In genomic region chr3:46416134-46417119, GRCh38 we compare ENCODE assay signal across 15 cellular contexts.
A peak's percentile ranks its signal among the peaks of the same experiment; 100 is the strongest.
DNase-seq lines count a peak whose midpoint lies in the region; ATAC-seq and TF ChIP-seq lines count a peak whose summit lies in the region.
"Had no signal": no experiment of that assay in that cellular context is flagged by ENCODE, and none has a peak within 500 bp of the region (broad histone marks: within the 10 kb centered on the region; RNA-seq: fewer than 3 reads in every experiment).

No MANE protein-coding gene starts in this region.

- no peaks in the 10 kb centered on the region for H3K27me3 ChIP-seq in DND-41 (ENCODE audit: insufficient read depth, low read length, poor library complexity)
- H3K27me3 ChIP-seq: dorsolateral prefrontal cortex, sigmoid colon had no signal

- ATAC-seq in DND-41 (ENCODE audit: insufficient read depth, low read depth) (peak; percentile 50), GM18517 (IDR thresholded peaks at IDR 0.05; ENCODE audit: unreplicated experiment) (no peak), HG03196 (IDR thresholded peaks at IDR 0.05; ENCODE audit: unreplicated experiment) (no peak)
- ATAC-seq: lower lobe of right lung had no signal

- H3K36me3 ChIP-seq in DND-41 (ENCODE audit: insufficient read depth, low read length): no peaks in the 10 kb centered on the region
- H3K36me3 ChIP-seq: lower lobe of right lung, sigmoid colon had no signal

- H3K9me3 ChIP-seq in DND-41 (ENCODE audit: insufficient read depth, low read length, severe bottlenecking): no peaks in the 10 kb centered on the region
- H3K9me3 ChIP-seq: lower lobe of right lung, sigmoid colon had no signal

- H4K20me1 ChIP-seq in DND-41 (ENCODE audit: insufficient read depth, low read length): no peaks in the 10 kb centered on the region

- H3K79me2 ChIP-seq in DND-41 (ENCODE audit: insufficient read depth, low read length): no peaks in the 10 kb centered on the region

- H3K4me1 ChIP-seq in DND-41 (ENCODE audit: insufficient read depth, low read length): peaks cover 19% of the 10 kb centered on the region
- H3K4me1 ChIP-seq: sigmoid colon had no signal

- no peak for TF ChIP-seq CTCF in DND-41 (IDR thresholded peaks at IDR 0.05; ENCODE audit: borderline replicate concordance, extremely low read depth, low read length, poor library complexity, severe bottlenecking)

- no peak overlapping the region for H3K4me3 ChIP-seq in DND-41 (ENCODE audit: low read depth in 1 of 2, low read length in 2 of 2)
- H3K4me3 ChIP-seq: dorsolateral prefrontal cortex, lower lobe of right lung, sigmoid colon had no signal

- H2AFZ ChIP-seq in DND-41 (ENCODE audit: low read depth, low read length): no peak overlapping the region

- no peak overlapping the region for H3K4me2 ChIP-seq in DND-41 (ENCODE audit: insufficient read depth, low read length)

- DNase-seq in DND-41 (no peak), NCI-H1417 (lab: John Stamatoyannopoulos, UW) (peak in 2 of 3 experiments; percentile 56 to 82), NCI-H774 (lab: John Stamatoyannopoulos, UW) (peak; percentile 25), islet precursor cell (peak; percentile 32), HK-2 (ENCODE audit: unreplicated experiment) (no peak)
- no peak for DNase-seq in activated CD4-positive, alpha-beta T cell treated with anti-CD3 and anti-CD28 coated beads for 1 hour
- DNase-seq: activated CD4-positive, alpha-beta T cell treated with anti-CD3 and anti-CD28 coated beads, Interleukin-2, amount 50 U/mL, for 4 hours; activated effector memory CD4-positive, alpha-beta T cell treated with Interleukin-2 at 50 U/mL for 16 hours; C1 segment of cervical spinal cord; dorsolateral prefrontal cortex; lower lobe of right lung; NCI-H187 treated with DMSO at 0.1 percent for 48 hours; sigmoid colon had no signal

- H3K27ac ChIP-seq in DND-41 (ENCODE audit: low read length): peak overlapping the region; percentile 49
- H3K27ac ChIP-seq: dorsolateral prefrontal cortex, lower lobe of right lung, sigmoid colon had no signal

- no peak overlapping the region for H3K9ac ChIP-seq in DND-41 (ENCODE audit: low read depth, low read length)

Comparison
In these comparisons a context has a peak if more than half of its experiments do, and no peak if none do; other contexts are left out.
1. DNase-seq: peak in NCI-H1417 (2 of 3), NCI-H774 (single experiment) and islet precursor cell (single experiment); none in DND-41 (single experiment), HK-2 (single experiment) and activated CD4-positive, alpha-beta T cell treated with anti-CD3 and anti-CD28 coated beads for 1 hour (single experiment).